Comparison of ENCODE assay signal across 8 cellular contexts in the genomic region with DNA sequence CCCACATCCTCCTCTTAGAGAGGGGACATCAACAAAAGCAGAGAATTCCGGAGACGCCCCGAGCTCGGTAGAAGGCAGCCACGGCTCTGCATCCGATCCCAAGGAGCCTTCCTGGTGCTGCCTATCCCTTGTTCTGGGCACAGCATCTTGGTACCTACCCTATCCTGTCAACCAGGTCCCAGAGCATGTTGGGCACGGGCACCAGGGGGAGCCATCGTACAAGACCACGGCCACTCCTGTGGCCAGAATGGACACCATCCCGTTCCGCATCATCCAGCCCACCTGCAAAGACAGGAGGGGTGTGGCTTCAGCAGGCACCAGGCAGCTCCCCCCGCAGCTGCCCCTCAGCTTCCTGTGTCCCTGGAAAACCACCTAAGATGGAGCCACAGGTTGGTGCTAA.
DNase-seq lines count a peak whose midpoint lies in the region; ATAC-seq and TF ChIP-seq lines count a peak whose summit lies in the region.

No MANE protein-coding gene starts in this region.

- peak; percentile 35 for ATAC-seq in body of pancreas
- no peak for ATAC-seq in GM21786 (IDR thresholded peaks at IDR 0.05; ENCODE audit: unreplicated experiment)
- no peak for ATAC-seq in HG03439 (IDR thresholded peaks at IDR 0.05; ENCODE audit: unreplicated experiment)

- no peaks in the 10 kb centered on the region for H3K36me3 ChIP-seq in body of pancreas (replicated peaks in 1 of 2; ENCODE audit: insufficient read depth in 1 of 2, low read depth in 2 of 2)

- DNase-seq in DMS 273 (lab: John Stamatoyannopoulos, UW; ENCODE audit: unreplicated experiment) = peak; percentile 54
- DNase-seq in DMS 273 treated with DMSO at 0.1 percent for 48 hours (lab: John Stamatoyannopoulos, UW) = no peak
- peak; percentile 43 for DNase-seq in HuH-7 (ENCODE audit: low spot score)
- DNase-seq in body of pancreas = peak in 3 of 4 donors; percentile 23 to 50 (median 32)
- DNase-seq in posterior vena cava (ENCODE audit: low spot score) = peak; percentile 82
- DNase-seq in DMS153 (lab: John Stamatoyannopoulos, UW) = no peak

- TF ChIP-seq POLR2A in body of pancreas (IDR thresholded peaks at IDR 0.05) = no peak

- no peaks in the 10 kb centered on the region for H3K27me3 ChIP-seq in body of pancreas

- no peak overlapping the region for H3K4me3 ChIP-seq in body of pancreas

- H3K4me1 ChIP-seq in body of pancreas = no peaks in the 10 kb centered on the region

- intact Hi-C loops in body of pancreas (cut with DNase I) (no loop called here), posterior vena cava (cut with DNase I) (no loop called here)

- peak in 4 of 7 experiments; percentile 21 to 43 (median 26) for TF ChIP-seq CTCF in body of pancreas (IDR thresholded peaks at IDR 0.05)

- no peaks in the 10 kb centered on the region for H3K9me3 ChIP-seq in body of pancreas

- no peak overlapping the region for H3K27ac ChIP-seq in body of pancreas

- WGBS in body of pancreas, 2 donors = 62 to 81% methylated on average over 6 to 12 of the region's 12 CpGs

Comparison
In these comparisons a context has a peak if more than half of its experiments do, and no peak if none do; other contexts are left out.
1. DNase-seq: peak in DMS 273 (single experiment), HuH-7 (single experiment), body of pancreas (3 of 4) and posterior vena cava (single experiment); none in DMS 273 treated with DMSO at 0.1 percent for 48 hours (single experiment) and DMS153 (single experiment).